Comparison of ENCODE assay signal across 1 cellular context in the genomic region with DNA sequence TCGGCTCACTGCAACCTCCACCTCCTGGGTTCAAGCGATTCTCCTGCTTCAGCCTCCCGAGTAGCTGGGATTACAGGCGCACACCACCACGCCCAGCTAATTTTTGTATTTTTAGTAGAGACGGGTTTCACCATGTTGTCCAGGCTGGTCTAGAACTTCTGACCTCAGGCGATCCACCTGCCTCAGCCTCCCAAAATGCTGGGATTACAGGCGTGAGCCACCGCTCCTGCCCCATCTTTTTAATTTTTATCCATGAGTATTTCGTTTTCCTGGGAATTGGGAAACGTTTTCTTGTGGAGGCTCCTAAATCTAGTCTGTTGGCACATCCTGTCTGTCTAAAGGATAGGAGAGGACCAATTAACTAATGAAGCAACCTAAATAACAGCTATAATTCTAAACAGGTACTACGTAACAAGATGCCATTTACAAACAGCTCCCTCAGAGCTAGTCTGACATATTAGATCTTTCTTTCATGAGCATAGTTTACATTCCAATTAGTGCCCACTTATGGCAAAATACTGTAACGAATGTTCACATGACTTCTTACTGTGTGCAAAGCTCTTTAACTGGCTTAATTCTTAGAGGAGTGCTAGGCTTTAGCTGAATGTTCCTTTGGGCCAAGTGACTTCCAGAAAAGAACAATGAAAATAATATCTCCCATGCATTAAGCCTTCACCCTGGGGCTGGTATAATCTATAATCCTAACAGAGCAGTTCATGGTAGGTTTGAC.
TF ChIP-seq lines count a peak whose summit lies in the region.

No MANE protein-coding gene starts in this region.

TF ChIP-seq in HCT116, 20 proteins besides CTCF, POLR2A, EP300 and RAD21 (continued from another document):
- TF ChIP-seq, protein P1, sequence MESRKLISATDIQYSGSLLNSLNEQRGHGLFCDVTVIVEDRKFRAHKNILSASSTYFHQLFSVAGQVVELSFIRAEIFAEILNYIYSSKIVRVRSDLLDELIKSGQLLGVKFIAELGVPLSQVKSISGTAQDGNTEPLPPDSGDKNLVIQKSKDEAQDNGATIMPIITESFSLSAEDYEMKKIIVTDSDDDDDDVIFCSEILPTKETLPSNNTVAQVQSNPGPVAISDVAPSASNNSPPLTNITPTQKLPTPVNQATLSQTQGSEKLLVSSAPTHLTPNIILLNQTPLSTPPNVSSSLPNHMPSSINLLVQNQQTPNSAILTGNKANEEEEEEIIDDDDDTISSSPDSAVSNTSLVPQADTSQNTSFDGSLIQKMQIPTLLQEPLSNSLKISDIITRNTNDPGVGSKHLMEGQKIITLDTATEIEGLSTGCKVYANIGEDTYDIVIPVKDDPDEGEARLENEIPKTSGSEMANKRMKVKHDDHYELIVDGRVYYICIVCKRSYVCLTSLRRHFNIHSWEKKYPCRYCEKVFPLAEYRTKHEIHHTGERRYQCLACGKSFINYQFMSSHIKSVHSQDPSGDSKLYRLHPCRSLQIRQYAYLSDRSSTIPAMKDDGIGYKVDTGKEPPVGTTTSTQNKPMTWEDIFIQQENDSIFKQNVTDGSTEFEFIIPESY (IDR thresholded peaks at IDR 0.05; ENCODE audit: extremely low read depth, insufficient replicate concordance, low read length): no peak
- no peak for TF ChIP-seq SIN3A (IDR thresholded peaks at IDR 0.05; ENCODE audit: low read depth)
- TF ChIP-seq, protein P2, sequence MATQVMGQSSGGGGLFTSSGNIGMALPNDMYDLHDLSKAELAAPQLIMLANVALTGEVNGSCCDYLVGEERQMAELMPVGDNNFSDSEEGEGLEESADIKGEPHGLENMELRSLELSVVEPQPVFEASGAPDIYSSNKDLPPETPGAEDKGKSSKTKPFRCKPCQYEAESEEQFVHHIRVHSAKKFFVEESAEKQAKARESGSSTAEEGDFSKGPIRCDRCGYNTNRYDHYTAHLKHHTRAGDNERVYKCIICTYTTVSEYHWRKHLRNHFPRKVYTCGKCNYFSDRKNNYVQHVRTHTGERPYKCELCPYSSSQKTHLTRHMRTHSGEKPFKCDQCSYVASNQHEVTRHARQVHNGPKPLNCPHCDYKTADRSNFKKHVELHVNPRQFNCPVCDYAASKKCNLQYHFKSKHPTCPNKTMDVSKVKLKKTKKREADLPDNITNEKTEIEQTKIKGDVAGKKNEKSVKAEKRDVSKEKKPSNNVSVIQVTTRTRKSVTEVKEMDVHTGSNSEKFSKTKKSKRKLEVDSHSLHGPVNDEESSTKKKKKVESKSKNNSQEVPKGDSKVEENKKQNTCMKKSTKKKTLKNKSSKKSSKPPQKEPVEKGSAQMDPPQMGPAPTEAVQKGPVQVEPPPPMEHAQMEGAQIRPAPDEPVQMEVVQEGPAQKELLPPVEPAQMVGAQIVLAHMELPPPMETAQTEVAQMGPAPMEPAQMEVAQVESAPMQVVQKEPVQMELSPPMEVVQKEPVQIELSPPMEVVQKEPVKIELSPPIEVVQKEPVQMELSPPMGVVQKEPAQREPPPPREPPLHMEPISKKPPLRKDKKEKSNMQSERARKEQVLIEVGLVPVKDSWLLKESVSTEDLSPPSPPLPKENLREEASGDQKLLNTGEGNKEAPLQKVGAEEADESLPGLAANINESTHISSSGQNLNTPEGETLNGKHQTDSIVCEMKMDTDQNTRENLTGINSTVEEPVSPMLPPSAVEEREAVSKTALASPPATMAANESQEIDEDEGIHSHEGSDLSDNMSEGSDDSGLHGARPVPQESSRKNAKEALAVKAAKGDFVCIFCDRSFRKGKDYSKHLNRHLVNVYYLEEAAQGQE (IDR thresholded peaks at IDR 0.05; ENCODE audit: low read depth): no peak
- TF ChIP-seq, protein P3, sequence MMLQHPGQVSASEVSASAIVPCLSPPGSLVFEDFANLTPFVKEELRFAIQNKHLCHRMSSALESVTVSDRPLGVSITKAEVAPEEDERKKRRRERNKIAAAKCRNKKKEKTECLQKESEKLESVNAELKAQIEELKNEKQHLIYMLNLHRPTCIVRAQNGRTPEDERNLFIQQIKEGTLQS (IDR thresholded peaks at IDR 0.05): no peak
TF ChIP-seq in HCT116: peak in this region for 0.
